In the genomic region with DNA sequence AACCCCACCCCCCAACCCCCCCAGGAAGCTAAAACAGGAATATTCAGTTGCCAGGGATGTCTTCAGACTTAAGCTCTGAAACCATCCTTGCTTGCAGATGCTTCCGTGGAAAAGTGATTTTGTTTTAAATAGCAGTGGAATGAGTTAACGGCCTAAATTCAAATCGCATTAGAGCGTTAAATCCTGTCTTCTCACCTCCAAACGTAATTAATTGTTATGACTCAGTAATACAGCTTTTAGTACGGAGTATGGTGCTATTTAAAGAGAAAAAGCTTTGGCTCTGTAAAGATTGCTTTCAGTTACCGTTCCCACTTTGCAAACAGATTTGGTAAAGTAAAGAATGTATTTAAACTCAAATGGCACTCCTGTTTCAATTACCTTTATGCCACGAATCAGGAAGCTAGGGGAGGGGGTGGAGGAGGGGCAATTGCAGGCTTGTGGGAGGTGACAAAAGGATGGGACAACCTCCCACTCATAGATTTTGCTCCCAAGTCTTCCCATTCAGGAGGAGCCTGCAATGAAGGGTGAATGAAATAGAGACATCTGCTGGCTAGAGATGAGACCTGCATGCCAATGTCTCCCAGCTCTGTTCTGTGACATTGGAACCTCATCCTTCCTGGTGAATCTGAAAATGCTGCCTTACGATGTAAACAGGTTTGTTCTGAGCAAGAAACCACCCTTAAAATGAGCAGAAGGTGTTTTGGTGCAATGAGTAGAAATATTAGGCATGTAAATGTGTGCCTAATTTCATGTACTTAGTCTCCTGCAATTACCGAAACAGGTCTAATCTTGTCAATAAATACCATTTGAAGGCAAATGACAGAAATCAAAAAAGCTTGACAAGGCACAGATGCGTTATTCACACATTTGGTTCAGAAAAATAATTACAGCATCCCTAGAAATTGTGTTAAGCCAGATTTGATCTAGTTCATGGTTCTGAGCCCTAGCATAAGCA, we compare ENCODE assay signal across 9 cellular contexts. TPM values are rescaled to one million over a fixed set of nuclear protein-coding genes. Genes with fewer than 3 reads are reported as not detected.
DNase-seq lines count a peak whose midpoint lies in the region; ATAC-seq and TF ChIP-seq lines count a peak whose summit lies in the region.
"Had no signal": no experiment of that assay in that cellular context is flagged by ENCODE, and none has a peak within 500 bp of the region (broad histone marks: within the 10 kb centered on the region; RNA-seq: fewer than 3 reads in every experiment).

No MANE protein-coding gene starts in this region.

- peaks cover 5 to 20% of the 10 kb centered on the region in 2 donors for H3K27me3 Mint-ChIP-seq in CD8-positive, alpha-beta memory T cell

- CTCF ChIA-PET in CD8-positive, alpha-beta memory T cell (lab: Charles Lee): interaction anchor here (1.0 kb wide), 1 partner anchor 12 kb away, joined by 4 read pairs; no protein-coding TSS in a partner anchor

- no peak overlapping the region for H3K4me3 Mint-ChIP-seq in CD8-positive, alpha-beta memory T cell
- H3K4me3 Mint-ChIP-seq: stimulated activated naive CD8-positive, alpha-beta T cell treated with anti-CD3 and anti-CD28 coated beads, Interleukin-15, Interleukin-2, amounts not matched to agents 100 ng/mL and 50 ng/mL, for 24 hours had no signal

- DNase-seq in COLO668 (lab: John Stamatoyannopoulos, UW; ENCODE audit: unreplicated experiment): peak; percentile 60
- peak in 1 of 2 experiments; percentile 28 for DNase-seq in HL-60 (ENCODE audit: low read depth in 1 of 2, low spot score in 1 of 2)
- peak; percentile 89 for DNase-seq in NCI-H748 (lab: John Stamatoyannopoulos, UW; ENCODE audit: unreplicated experiment)
- peak; percentile 81 for DNase-seq in cerebellum (ENCODE audit: low spot score)
- peak; percentile 58 for DNase-seq in kidney epithelial cell (ENCODE audit: low read depth)
- peak; percentile 90 for DNase-seq in superior temporal gyrus (ENCODE audit: extremely low spot score)
- DNase-seq in CD8-positive, alpha-beta memory T cell: no peak

- peaks cover 0 to 5% (median 0%) of the 10 kb centered on the region in 3 donors for H3K4me1 Mint-ChIP-seq in CD8-positive, alpha-beta memory T cell

- no peaks in the 10 kb centered on the region for H3K36me3 Mint-ChIP-seq in CD8-positive, alpha-beta memory T cell

- H3K9me3 ChIP-seq in CD8-positive, alpha-beta memory T cell (ENCODE audit: low read length): no peaks in the 10 kb centered on the region

- POLR2A ChIA-PET in CD8-positive, alpha-beta memory T cell (lab: Charles Lee): no interaction called here

- H3K9me3 Mint-ChIP-seq in CD8-positive, alpha-beta memory T cell: peaks cover 0 to 5% (median 2%) of the 10 kb centered on the region in 5 donors
- H3K9me3 Mint-ChIP-seq: stimulated activated naive CD8-positive, alpha-beta T cell treated with anti-CD3 and anti-CD28 coated beads, Interleukin-15, Interleukin-2, amounts not matched to agents 100 ng/mL and 50 ng/mL, for 24 hours had no signal

- H3K4me1 ChIP-seq in CD8-positive, alpha-beta memory T cell (ENCODE audit: insufficient read depth, low read length): no peaks in the 10 kb centered on the region

- peak; percentile 83 for TF ChIP-seq CTCF in HL-60 (IDR thresholded peaks at IDR 0.05; ENCODE audit: insufficient read depth, low read length)
- TF ChIP-seq CTCF in kidney epithelial cell (IDR thresholded peaks at IDR 0.05; ENCODE audit: insufficient read depth, low read length, poor library complexity, severe bottlenecking): peak; percentile 82

- H3K27ac Mint-ChIP-seq in CD8-positive, alpha-beta memory T cell: no peak overlapping the region
- H3K27ac Mint-ChIP-seq: stimulated activated naive CD8-positive, alpha-beta T cell treated with anti-CD3 and anti-CD28 coated beads, Interleukin-15, Interleukin-2, amounts not matched to agents 100 ng/mL and 50 ng/mL, for 24 hours had no signal

- H3K27me3 ChIP-seq in HL-60 (ENCODE audit: insufficient read depth, poor library complexity, severe bottlenecking): peaks cover 23% of the 10 kb centered on the region
- H3K27me3 ChIP-seq in kidney epithelial cell (ENCODE audit: control insufficient read depth, insufficient read depth, low read length): no peaks in the 10 kb centered on the region
- H3K27me3 ChIP-seq in CD8-positive, alpha-beta memory T cell (ENCODE audit: insufficient read depth, low read length, poor library complexity, severe bottlenecking): no peaks in the 10 kb centered on the region

- H3K4me3 ChIP-seq in HL-60 (replicated peaks; ENCODE audit: insufficient read depth, low read length) (no peak overlapping the region), kidney epithelial cell (ENCODE audit: low read depth, low read length) (peak overlapping the region; percentile 13)
- H3K4me3 ChIP-seq in CD8-positive, alpha-beta memory T cell (ENCODE audit: low read length): no peak overlapping the region

- no peaks in the 10 kb centered on the region for H3K36me3 ChIP-seq in kidney epithelial cell (ENCODE audit: control insufficient read depth, insufficient read depth, low read length)
- no peaks in the 10 kb centered on the region for H3K36me3 ChIP-seq in CD8-positive, alpha-beta memory T cell (ENCODE audit: insufficient read depth, low read length)

- ATAC-seq in GM19372 (IDR thresholded peaks at IDR 0.05; ENCODE audit: low read depth, unreplicated experiment): peak; percentile 68

- no peak overlapping the region for H3K27ac ChIP-seq in HL-60 (replicated peaks)
- H3K27ac ChIP-seq in CD8-positive, alpha-beta memory T cell (ENCODE audit: low read depth, low read length): no peak overlapping the region

RNA-seq across cellular contexts. Expression of a gene that starts 2.6 kb away (rescaled TPM):
- total RNA-seq in cerebellum (25.0 TPM), kidney epithelial cell (0.21 and 3.3 TPM in 2 replicates)
- not detected for total RNA-seq in CD8-positive, alpha-beta memory T cell
- polyA plus RNA-seq in CD8-positive, alpha-beta memory T cell: not detected

Comparison
In these comparisons a context has a peak if more than half of its experiments do, and no peak if none do; other contexts are left out.
1. DNase-seq: peak in COLO668 (single experiment), NCI-H748 (single experiment), cerebellum (single experiment), kidney epithelial cell (single experiment) and superior temporal gyrus (single experiment); none in CD8-positive, alpha-beta memory T cell (0 of 5).